Comparison of ENCODE assay signal across 10 cellular contexts in genomic region chr14:78863143-78863542, GRCh38.
DNase-seq lines count a peak whose midpoint lies in the region; ATAC-seq, FAIRE-seq and TF ChIP-seq lines count a peak whose summit lies in the region.
"Had no signal": no experiment of that assay in that cellular context is flagged by ENCODE, and none has a peak within 500 bp of the region (broad histone marks: within the 10 kb centered on the region; RNA-seq: fewer than 3 reads in every experiment).

No MANE protein-coding gene starts in this region.

- H3K9ac ChIP-seq in HepG2 (ENCODE audit: insufficient read depth, low read depth, low read length) = no peak overlapping the region
- H3K9ac ChIP-seq in smooth muscle cell (ENCODE audit: low read depth) = no peak overlapping the region

- H3K9me3 ChIP-seq in HepG2 (ENCODE audit: low read length) (no peaks in the 10 kb centered on the region), smooth muscle cell (replicated peaks; ENCODE audit: low read depth) (no peaks in the 10 kb centered on the region)

- TF ChIP-seq POLR2A in HepG2 (IDR thresholded peaks at IDR 0.05; ENCODE audit: insufficient read depth in 1 of 2, low read depth in 2 of 2, low read length in 2 of 2) = no peak

- no TSS peak for BruUV-seq in HepG2 (replicated peaks; lab: Mats Ljungman, UMichigan)

- no peaks in the 10 kb centered on the region for H3K4me1 Mint-ChIP-seq in activated naive CD8-positive, alpha-beta T cell treated with anti-CD3 and anti-CD28 coated beads, Interleukin-2, amount 50 U/mL, for 24 hours

- H3K4me2 ChIP-seq in HepG2 (ENCODE audit: low read depth, low read length) = no peak overlapping the region
- no peak overlapping the region for H3K4me2 ChIP-seq in smooth muscle cell

- ATAC-seq in activated naive CD8-positive, alpha-beta T cell treated with anti-CD3 and anti-CD28 coated beads, Interleukin-2, amount 50 U/mL, for 24 hours = no peak
- ATAC-seq in HepG2 (no peak), GM19463 (IDR thresholded peaks at IDR 0.05; ENCODE audit: unreplicated experiment) (no peak), GM19324 (IDR thresholded peaks at IDR 0.05; ENCODE audit: low FRiP score, unreplicated experiment) (no peak)

- no peak overlapping the region for H3K27ac ChIP-seq in HepG2 (ENCODE audit: extremely low read length, insufficient read depth, low read length)
- H3K27ac ChIP-seq in smooth muscle cell (ENCODE audit: low read depth) = no peak overlapping the region
- H3K27ac ChIP-seq: epithelial cell of prostate had no signal

- no peaks in the 10 kb centered on the region for H3K36me3 ChIP-seq in HepG2 (replicated peaks in 1 of 2; ENCODE audit: control insufficient read depth in 1 of 2, insufficient read depth in 2 of 2, low read length in 2 of 2)
- H3K36me3 ChIP-seq in smooth muscle cell (ENCODE audit: low read depth) = no peaks in the 10 kb centered on the region

- H3K27me3 ChIP-seq in HepG2 (ENCODE audit: control insufficient read depth in 1 of 2, insufficient read depth in 2 of 2, low read length in 2 of 2) (no peaks in the 10 kb centered on the region), smooth muscle cell (ENCODE audit: low read depth) (no peaks in the 10 kb centered on the region)

- H3F3A ChIP-seq in smooth muscle cell (ENCODE audit: low read depth) = no peaks in the 10 kb centered on the region

- in situ Hi-C loops in HepG2 (cut with HindIII; ENCODE audit: extremely low pct_ligation_motif_present, low pct_unique_long_range_greater_than_20kb) = no loop called here

- no peaks in the 10 kb centered on the region for H4K20me1 ChIP-seq in HepG2 (ENCODE audit: insufficient read depth, low read length)
- no peaks in the 10 kb centered on the region for H4K20me1 ChIP-seq in smooth muscle cell (ENCODE audit: low read depth)

- TF ChIP-seq CTCF in GM10248 (IDR thresholded peaks at IDR 0.05; ENCODE audit: control extremely low read depth, extremely low read depth, low read depth, missing control alignments) (no peak), HepG2 (CRISPR knock-in tag; IDR thresholded peaks at IDR 0.05) (no peak), smooth muscle cell (IDR thresholded peaks at IDR 0.05; ENCODE audit: borderline replicate concordance, insufficient read depth, poor library complexity, severe bottlenecking) (no peak)

- FAIRE-seq in HepG2 (lab: Jason Lieb, UNC) = no peak
- FAIRE-seq: TTC549 had no signal

- CTCF ChIA-PET in GM10248 (lab: Yijun Ruan, JAX) = interaction anchor here (1.3 kb wide), 1 partner anchor 14 kb away, joined by 5 read pairs; no protein-coding TSS in a partner anchor
- CTCF ChIA-PET in HepG2 (lab: Yijun Ruan, JAX; ENCODE audit: low intra/inter-chr PET ratio, low total read pairs) = no interaction called here

- no peaks in the 10 kb centered on the region for H3K27me3 Mint-ChIP-seq in activated naive CD8-positive, alpha-beta T cell treated with anti-CD3 and anti-CD28 coated beads, Interleukin-2, amount 50 U/mL, for 24 hours

- peaks cover 8% of the 10 kb centered on the region for H3K9me3 Mint-ChIP-seq in activated naive CD8-positive, alpha-beta T cell treated with anti-CD3 and anti-CD28 coated beads, Interleukin-2, amount 50 U/mL, for 24 hours

- TF ChIP-seq EP300 in HepG2 (IDR thresholded peaks at IDR 0.05; ENCODE audit: low read depth in 2 of 2, low read length in 2 of 2) (no peak), HepG2 (CRISPR knock-in tag; IDR thresholded peaks at IDR 0.05; ENCODE audit: borderline replicate concordance) (no peak)

- H3K4me1 ChIP-seq in HepG2 (ENCODE audit: insufficient read depth, low read length) (no peaks in the 10 kb centered on the region), smooth muscle cell (ENCODE audit: low read depth) (peaks cover 3% of the 10 kb centered on the region)

- DNase-seq in GM10248 (ENCODE audit: extremely low spot score) (peak; percentile 15), HepG2 (ENCODE audit: low spot score) (peak; percentile 4), NCI-H748 (lab: John Stamatoyannopoulos, UW; ENCODE audit: unreplicated experiment) (no peak), smooth muscle cell (lab: John Stamatoyannopoulos, UW; ENCODE audit: unreplicated experiment) (no peak)
- peak; percentile 66 for DNase-seq in Jurkat, Clone E6-1 (ENCODE audit: low read depth, low spot score)
- DNase-seq in activated naive CD8-positive, alpha-beta T cell treated with anti-CD3 and anti-CD28 coated beads, Interleukin-2, amount 50 U/mL, for 24 hours = peak; percentile 19

- POLR2A ChIA-PET in GM10248 (lab: Yijun Ruan, JAX) (no interaction called here), HepG2 (lab: Yijun Ruan, JAX) (no interaction called here)

- H3K79me2 ChIP-seq in HepG2 (ENCODE audit: insufficient read depth, low read length) (no peaks in the 10 kb centered on the region), smooth muscle cell (ENCODE audit: low read depth) (no peaks in the 10 kb centered on the region)

- no peaks in the 10 kb centered on the region for H3K36me3 Mint-ChIP-seq in activated naive CD8-positive, alpha-beta T cell treated with anti-CD3 and anti-CD28 coated beads, Interleukin-2, amount 50 U/mL, for 24 hours (ENCODE audit: low read depth)

- no peak for TF ChIP-seq RAD21 in HepG2 (CRISPR knock-in tag; IDR thresholded peaks at IDR 0.05)

- WGBS in HepG2 (ENCODE audit: low lambda C conversion rate) = 4% methylated on average over 4 of the region's 4 CpGs
- WGBS in smooth muscle cell (ENCODE audit: low lambda C conversion rate) = 3% methylated on average over 4 of the region's 4 CpGs

- intact Hi-C loops in HepG2 (cut with micrococcal nuclease; ENCODE audit: unreplicated experiment) = no loop called here

- no peak overlapping the region for H2AFZ ChIP-seq in HepG2 (ENCODE audit: low read length)
- no peak overlapping the region for H2AFZ ChIP-seq in smooth muscle cell (ENCODE audit: low read depth)

- H3K27ac Mint-ChIP-seq in activated naive CD8-positive, alpha-beta T cell treated with anti-CD3 and anti-CD28 coated beads, Interleukin-2, amount 50 U/mL, for 24 hours = no peak overlapping the region

- H3K4me3 ChIP-seq in Jurkat, Clone E6-1 (ENCODE audit: low read length) = no peak overlapping the region
- H3K4me3 ChIP-seq in HepG2 (replicated peaks in 1 of 3; ENCODE audit: insufficient read depth in 1 of 3, low read depth in 2 of 3, low read length in 3 of 3) (no peak overlapping the region), smooth muscle cell (no peak overlapping the region)

- H3K4me3 Mint-ChIP-seq in activated naive CD8-positive, alpha-beta T cell treated with anti-CD3 and anti-CD28 coated beads, Interleukin-2, amount 50 U/mL, for 24 hours = no peak overlapping the region

TF ChIP-seq in HepG2, 621 proteins besides CTCF, POLR2A, EP300 and RAD21 (continues in another document):
- TF ChIP-seq ADNP (CRISPR knock-in tag; IDR thresholded peaks at IDR 0.05) (no peak), DRAP1 (CRISPR knock-in tag; IDR thresholded peaks at IDR 0.05) (no peak), MED13 (CRISPR knock-in tag; IDR thresholded peaks at IDR 0.05) (no peak), ZGPAT (CRISPR knock-in tag; IDR thresholded peaks at IDR 0.05) (no peak), REL (CRISPR knock-in tag; conservative IDR thresholded peaks at IDR 0.05) (no peak), ZNF512B (CRISPR knock-in tag; IDR thresholded peaks at IDR 0.05; ENCODE audit: borderline replicate concordance) (no peak), ZNF557 (CRISPR knock-in tag; IDR thresholded peaks at IDR 0.05) (no peak), ZNF660 (CRISPR knock-in tag; IDR thresholded peaks at IDR 0.05; ENCODE audit: borderline replicate concordance, low read depth) (no peak)

Comparison
In these comparisons a context has a peak if more than half of its experiments do, and no peak if none do; other contexts are left out.
1. DNase-seq: peak in GM10248 (single experiment), Jurkat, Clone E6-1 (single experiment), activated naive CD8-positive, alpha-beta T cell treated with anti-CD3 and anti-CD28 coated beads, Interleukin-2, amount 50 U/mL, for 24 hours (single experiment) and HepG2 (single experiment); none in NCI-H748 (single experiment) and smooth muscle cell (single experiment).